ENCODE assay signal across 10 cellular contexts in genomic region chr4:56871357-56871993, GRCh38. TPM values are rescaled to one million over a fixed set of nuclear protein-coding genes. Genes with fewer than 3 reads are reported as not detected.
A peak's percentile ranks its signal among the peaks of the same experiment; 100 is the strongest.
DNase-seq lines count a peak whose midpoint lies in the region; ATAC-seq, FAIRE-seq and TF ChIP-seq lines count a peak whose summit lies in the region.
"Had no signal": no experiment of that assay in that cellular context is flagged by ENCODE, and none has a peak within 500 bp of the region (broad histone marks: within the 10 kb centered on the region; RNA-seq: fewer than 3 reads in every experiment).

No MANE protein-coding gene starts in this region.

- ATAC-seq in psoas muscle, result peak in 2 of 4 donors; percentile 40 to 65
- no peak for ATAC-seq in HG02973 (IDR thresholded peaks at IDR 0.05; ENCODE audit: unreplicated experiment)

- H3K4me1 ChIP-seq in psoas muscle, result no peaks in the 10 kb centered on the region

- no peak for TF ChIP-seq CTCF in psoas muscle (IDR thresholded peaks at IDR 0.05)

- WGBS in psoas muscle, 3 donors, result 9 to 14% (median 11%) methylated on average over 12 of the region's 12 CpGs

- H3K4me3 ChIP-seq in psoas muscle, result peak overlapping the region; percentile 25
- H3K4me3 ChIP-seq: SJSA1 had no signal

- DNase-seq in GM12891 (ENCODE audit: insufficient read length, low spot score) (no peak), NCI-H345 treated with DMSO at 0.1 percent for 48 hours (lab: John Stamatoyannopoulos, UW; ENCODE audit: unreplicated experiment) (peak; percentile 36), fibroblast of gingiva (ENCODE audit: low read depth) (peak; percentile 74), psoas muscle (peak; percentile 19 to 57), NCI-H1436 (lab: John Stamatoyannopoulos, UW) (no peak), T1000 (lab: John Stamatoyannopoulos, UW) (no peak)
- DNase-seq: activated gamma-delta T cell treated with Interleukin-2 at 50 U/mL for 16 hours had no signal

- H3K9me3 ChIP-seq in psoas muscle, result no peaks in the 10 kb centered on the region
- H3K9me3 ChIP-seq: SJSA1 had no signal

- TF ChIP-seq POLR2A in GM12891 (IDR thresholded peaks at IDR 0.05; ENCODE audit: low read depth, low read length), result no peak

- H3K36me3 ChIP-seq in psoas muscle (ENCODE audit: insufficient read depth in 1 of 2, low read depth in 1 of 2), result no peaks in the 10 kb centered on the region
- H3K36me3 ChIP-seq: SJSA1 had no signal

- FAIRE-seq in GM12891 (lab: Jason Lieb, UNC), result peak; percentile 74

- intact Hi-C loops in psoas muscle (cut with DNase I), result no loop called here

- no peak overlapping the region for H3K27ac ChIP-seq in psoas muscle
- H3K27ac ChIP-seq: SJSA1 had no signal

- no peaks in the 10 kb centered on the region for H3K27me3 ChIP-seq in psoas muscle (ENCODE audit: insufficient read depth in 3 of 3, low read length in 2 of 3)
- H3K27me3 ChIP-seq: SJSA1 had no signal

TF ChIP-seq in GM12891, 5 proteins besides CTCF, POLR2A, EP300 and RAD21:
- TF ChIP-seq SPI1 (IDR thresholded peaks at IDR 0.05; ENCODE audit: low read depth, low read length) (peak; percentile 32; the same call in 1 of the 2 replicates), PAX5 (IDR thresholded peaks at IDR 0.05; ENCODE audit: insufficient read depth, low read length, severe bottlenecking) (no peak)

RNA-seq across cellular contexts. Expression of gene REST, which starts 36.2 kb away (rescaled TPM):
- polyA plus RNA-seq in GM12891 (2012; ENCODE audit: low read depth, missing spikeins), result 5.3 TPM
- 10 to 100 TPM; 13.5 to 21.4 (median 20.0) TPM for total RNA-seq in psoas muscle
- 1 to 10 TPM; 2.5 to 8.9 (median 5.9) TPM for polyA plus RNA-seq in psoas muscle

RNA-seq across cellular contexts. Expression of gene SPINK2, which starts 50.0 kb away (rescaled TPM):
- 1.1 TPM for polyA plus RNA-seq in GM12891 (2012; ENCODE audit: low read depth, missing spikeins)
- total RNA-seq in psoas muscle, result under 1 TPM in 1 of 4 donors, not detected in 3; 0.44 TPM
- under 1 TPM in 2 of 3 donors, not detected in 1; 0.09 to 0.37 TPM for polyA plus RNA-seq in psoas muscle
- total RNA-seq: SJSA1, subcutaneous adipose tissue had no signal

Comparison
In these comparisons a context has a peak if more than half of its experiments do, and no peak if none do; other contexts are left out.
1. DNase-seq: peak in NCI-H345 treated with DMSO at 0.1 percent for 48 hours (single experiment), fibroblast of gingiva (single experiment) and psoas muscle (2 of 2); none in GM12891 (single experiment), NCI-H1436 (single experiment) and T1000 (single experiment).